ENCODE assay signal across 12 cellular contexts in genomic region chr14:57574617-57575288, GRCh38.
DNase-seq lines count a peak whose midpoint lies in the region; ATAC-seq and TF ChIP-seq lines count a peak whose summit lies in the region.
"Had no signal": no experiment of that assay in that cellular context is flagged by ENCODE, and none has a peak within 500 bp of the region (broad histone marks: within the 10 kb centered on the region; RNA-seq: fewer than 3 reads in every experiment).

No MANE protein-coding gene starts in this region.

- no peak overlapping the region for H3K4me3 Mint-ChIP-seq in nephron
- H3K4me3 Mint-ChIP-seq: activated CD4-positive, alpha-beta T cell treated with anti-CD3 and anti-CD28 coated beads, Interleukin-2, amount 10 ng/mL, durations not matched to agents 24 days and 14 days had no signal

- no peaks in the 10 kb centered on the region for H3K36me3 Mint-ChIP-seq in nephron (ENCODE audit: low read depth)

- H3K27ac ChIP-seq in body of pancreas, result no peak overlapping the region
- H3K27ac ChIP-seq: spleen, thoracic aorta had no signal

- H3K4me1 Mint-ChIP-seq in nephron, result peaks cover 27% of the 10 kb centered on the region
- H3K4me1 Mint-ChIP-seq: activated CD4-positive, alpha-beta T cell treated with anti-CD3 and anti-CD28 coated beads, Interleukin-2, amount 10 ng/mL, durations not matched to agents 24 days and 14 days had no signal

- H3K27me3 Mint-ChIP-seq in nephron (ENCODE audit: low read depth), result peaks cover 4% of the 10 kb centered on the region
- H3K27me3 Mint-ChIP-seq: activated CD4-positive, alpha-beta T cell treated with anti-CD3 and anti-CD28 coated beads, Interleukin-2, amount 10 ng/mL, durations not matched to agents 24 days and 14 days had no signal

- TF ChIP-seq CTCF in body of pancreas (IDR thresholded peaks at IDR 0.05) (peak in 6 of 7 experiments; percentile 10 to 42 (median 32)), nephron (IDR thresholded peaks at IDR 0.05; ENCODE audit: unreplicated experiment in 3 of 3) (peak; percentile 22 to 33 (median 25))

- H3K4me1 ChIP-seq in body of pancreas, result no peaks in the 10 kb centered on the region
- H3K4me1 ChIP-seq: spleen had no signal

- H3K4me3 ChIP-seq in body of pancreas, result no peak overlapping the region
- H3K4me3 ChIP-seq: spleen, thoracic aorta had no signal

- WGBS in body of pancreas, 2 donors, result 53 to 59% methylated on average over 5 of the region's 5 CpGs

- ATAC-seq in body of pancreas (no peak), GM21723 (IDR thresholded peaks at IDR 0.05; ENCODE audit: unreplicated experiment) (no peak)

- no peaks in the 10 kb centered on the region for H3K36me3 ChIP-seq in body of pancreas (replicated peaks in 1 of 2; ENCODE audit: insufficient read depth in 1 of 2, low read depth in 2 of 2)
- H3K36me3 ChIP-seq: spleen, thoracic aorta had no signal

- peak overlapping the region in 2 of 3 experiments; percentile 35 for H3K27ac Mint-ChIP-seq in nephron
- H3K27ac Mint-ChIP-seq: activated CD4-positive, alpha-beta T cell treated with anti-CD3 and anti-CD28 coated beads, Interleukin-2, amount 10 ng/mL, durations not matched to agents 24 days and 14 days had no signal

- DNase-seq in DMS53 (lab: John Stamatoyannopoulos, UW) (peak; percentile 33), DMS53 treated with DMSO at 0.1 percent for 48 hours (lab: John Stamatoyannopoulos, UW; ENCODE audit: unreplicated experiment) (no peak), HT1080 (ENCODE audit: low read depth) (peak; percentile 13), body of pancreas (peak in 3 of 4 donors; percentile 2 to 13 (median 7))
- no peak for DNase-seq in effector CD4-positive, alpha-beta T cell
- DNase-seq in activated naive CD4-positive, alpha-beta T cell treated with Interleukin-2 at 50 U/mL for 16 hours, result no peak
- DNase-seq: activated CD4-positive, alpha-beta T cell treated with anti-CD3 and anti-CD28 coated beads, Interleukin-2, amount 10 ng/mL, durations not matched to agents 24 days and 14 days; NCI-H1105; spleen had no signal

- H3K9me3 ChIP-seq in body of pancreas, result no peaks in the 10 kb centered on the region
- H3K9me3 ChIP-seq: spleen, thoracic aorta had no signal

- no peak for TF ChIP-seq POLR2A in body of pancreas (IDR thresholded peaks at IDR 0.05)

- H3K27me3 ChIP-seq in body of pancreas, result no peaks in the 10 kb centered on the region
- H3K27me3 ChIP-seq: spleen had no signal

- intact Hi-C loops in body of pancreas (cut with DNase I), result no loop called here

- no peaks in the 10 kb centered on the region for H3K9me3 Mint-ChIP-seq in nephron
- H3K9me3 Mint-ChIP-seq: activated CD4-positive, alpha-beta T cell treated with anti-CD3 and anti-CD28 coated beads, Interleukin-2, amount 10 ng/mL, durations not matched to agents 24 days and 14 days had no signal

Comparison
In these comparisons a context has a peak if more than half of its experiments do, and no peak if none do; other contexts are left out.
1. DNase-seq: peak in DMS53 (single experiment), HT1080 (single experiment) and body of pancreas (3 of 4); none in DMS53 treated with DMSO at 0.1 percent for 48 hours (single experiment), effector CD4-positive, alpha-beta T cell (single experiment) and activated naive CD4-positive, alpha-beta T cell treated with Interleukin-2 at 50 U/mL for 16 hours (single experiment).